In the genomic region with DNA sequence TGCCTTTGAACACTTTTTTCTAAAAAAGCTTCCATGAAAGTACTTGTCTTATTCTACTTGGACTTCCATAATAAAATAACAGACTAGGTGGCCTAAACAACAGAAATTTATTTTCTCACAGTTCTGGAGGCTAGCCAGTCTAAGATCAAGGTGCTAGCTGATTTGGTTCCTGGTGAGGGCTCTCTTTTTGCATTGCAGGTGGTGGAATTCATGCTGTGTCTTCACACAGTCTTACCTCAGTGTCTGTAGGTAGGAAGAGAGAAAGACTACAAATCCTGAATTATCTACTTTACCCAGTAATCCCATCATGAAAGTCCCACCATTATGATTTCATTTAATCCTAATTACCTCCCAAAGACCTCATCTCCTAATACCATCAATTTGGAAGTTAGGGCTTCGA, we compare ENCODE assay signal across 30 cellular contexts.
"Had no signal": no experiment of that assay in that cellular context is flagged by ENCODE, and none has a peak within 500 bp of the region (broad histone marks: within the 10 kb centered on the region; RNA-seq: fewer than 3 reads in every experiment).

No MANE protein-coding gene starts in this region.

- H3K27ac ChIP-seq: brain microvascular endothelial cell, coronary artery, esophagus muscularis mucosa, foreskin keratinocyte, gastrocnemius medialis, heart left ventricle had no signal

- H3K27ac Mint-ChIP-seq: activated CD4-positive, alpha-beta memory T cell treated with anti-CD3 and anti-CD28 coated beads, Interleukin-2, amount 10 ng/mL, durations not matched to agents 7 days and 5 days; activated CD4-positive, alpha-beta T cell treated with anti-CD3 and anti-CD28 coated beads, Interleukin-2, amount 10 ng/mL, durations not matched to agents 7 days and 5 days; activated naive CD8-positive, alpha-beta T cell; activated T-helper 17 cell treated with anti-CD3 and anti-CD28 coated beads, Interleukin-2, amount 50 U/mL, for 72 hours; dendritic cell treated with granulocyte-macrophage colony-stimulating factor and Interleukin-4, amounts not matched to agents 40 ng/mL and 50 ng/mL, for 4 days; effector memory CD8-positive, alpha-beta T cell had no signal

- H3K9me3 Mint-ChIP-seq: activated CD4-positive, alpha-beta T cell treated with anti-CD3 and anti-CD28 coated beads, Interleukin-2, amount 10 ng/mL, durations not matched to agents 7 days and 5 days; dendritic cell treated with granulocyte-macrophage colony-stimulating factor and Interleukin-4, amounts not matched to agents 40 ng/mL and 50 ng/mL, for 4 days had no signal

- H3K4me1 ChIP-seq: esophagus muscularis mucosa, gastrocnemius medialis, heart left ventricle had no signal

- H3K36me3 Mint-ChIP-seq: activated naive CD8-positive, alpha-beta T cell had no signal

- FAIRE-seq: astrocyte, bronchial epithelial cell had no signal

- H3K36me3 ChIP-seq: brain microvascular endothelial cell, esophagus muscularis mucosa, gastrocnemius medialis had no signal

- DNase-seq: activated CD4-positive, alpha-beta memory T cell treated with anti-CD3 and anti-CD28 coated beads, Interleukin-2, amount 10 ng/mL, durations not matched to agents 7 days and 5 days; activated CD4-positive, alpha-beta T cell treated with anti-CD3 and anti-CD28 coated beads for 1 hour; activated CD4-positive, alpha-beta T cell treated with anti-CD3 and anti-CD28 coated beads for 4 hours; activated CD4-positive, alpha-beta T cell treated with anti-CD3 and anti-CD28 coated beads, Interleukin-2, amount 10 ng/mL, durations not matched to agents 7 days and 5 days; activated CD4-positive, alpha-beta T cell treated with anti-CD3 and anti-CD28 coated beads, Interleukin-2, amount 50 U/mL, for 4 hours; activated CD8-positive, alpha-beta memory T cell treated with anti-CD3 and anti-CD28 coated beads, Interleukin-2, amount 50 U/mL, for 48 hours; activated effector memory CD4-positive, alpha-beta T cell treated with Interleukin-2 at 50 U/mL for 16 hours; activated gamma-delta T cell treated with Interleukin-2 at 50 U/mL for 16 hours; activated naive CD4-positive, alpha-beta T cell treated with anti-CD3 and anti-CD28 coated beads, Interleukin-2, amount 50 U/mL, for 16 hours; activated naive CD4-positive, alpha-beta T cell treated with Interleukin-2 at 50 U/mL for 16 hours; activated T-cell treated with anti-CD3 and anti-CD28 coated beads, Interleukin-2, amount 50 U/mL, for 4 hours; amniotic stem cell; anterior cingulate cortex; brain microvascular endothelial cell; effector CD4-positive, alpha-beta T cell; effector memory CD8-positive, alpha-beta T cell; erythroblast; foreskin keratinocyte; gastrocnemius medialis; glutamatergic neuron; heart left ventricle; T-helper 2 cell had no signal

- H3K4me3 Mint-ChIP-seq: activated CD4-positive, alpha-beta memory T cell treated with anti-CD3 and anti-CD28 coated beads, Interleukin-2, amount 10 ng/mL, durations not matched to agents 7 days and 5 days; activated CD4-positive, alpha-beta T cell treated with anti-CD3 and anti-CD28 coated beads, Interleukin-2, amount 10 ng/mL, durations not matched to agents 7 days and 5 days; activated naive CD8-positive, alpha-beta T cell; activated T-cell treated with anti-CD3 and anti-CD28 coated beads, Interleukin-2, amount 50 U/mL, for 4 hours; activated T-helper 17 cell treated with anti-CD3 and anti-CD28 coated beads, Interleukin-2, amount 50 U/mL, for 72 hours; central memory CD8-positive, alpha-beta T cell; dendritic cell treated with granulocyte-macrophage colony-stimulating factor and Interleukin-4, amounts not matched to agents 40 ng/mL and 50 ng/mL, for 4 days; effector memory CD8-positive, alpha-beta T cell had no signal

- H3K9me3 ChIP-seq: esophagus muscularis mucosa, gastrocnemius medialis, heart left ventricle had no signal

- H3K4me3 ChIP-seq: coronary artery, esophagus muscularis mucosa, gastrocnemius medialis, heart left ventricle had no signal

- H3K27me3 ChIP-seq: brain microvascular endothelial cell, esophagus muscularis mucosa, foreskin keratinocyte, gastrocnemius medialis, heart left ventricle had no signal

- ATAC-seq: activated T-cell treated with anti-CD3 and anti-CD28 coated beads, Interleukin-2, amount 50 U/mL, for 4 hours; activated T-helper 17 cell treated with anti-CD3 and anti-CD28 coated beads, Interleukin-2, amount 50 U/mL, for 72 hours; effector memory CD8-positive, alpha-beta T cell; foreskin keratinocyte; gastrocnemius medialis; heart left ventricle had no signal

- H3K27me3 Mint-ChIP-seq: activated CD4-positive, alpha-beta memory T cell treated with anti-CD3 and anti-CD28 coated beads, Interleukin-2, amount 10 ng/mL, durations not matched to agents 7 days and 5 days; activated CD4-positive, alpha-beta T cell treated with anti-CD3 and anti-CD28 coated beads, Interleukin-2, amount 10 ng/mL, durations not matched to agents 7 days and 5 days; activated naive CD8-positive, alpha-beta T cell; activated T-helper 17 cell treated with anti-CD3 and anti-CD28 coated beads, Interleukin-2, amount 50 U/mL, for 72 hours; central memory CD8-positive, alpha-beta T cell; dendritic cell treated with granulocyte-macrophage colony-stimulating factor and Interleukin-4, amounts not matched to agents 40 ng/mL and 50 ng/mL, for 4 days; effector memory CD8-positive, alpha-beta T cell had no signal

- H3K4me1 Mint-ChIP-seq: activated CD4-positive, alpha-beta memory T cell treated with anti-CD3 and anti-CD28 coated beads, Interleukin-2, amount 10 ng/mL, durations not matched to agents 7 days and 5 days; activated CD4-positive, alpha-beta T cell treated with anti-CD3 and anti-CD28 coated beads, Interleukin-2, amount 10 ng/mL, durations not matched to agents 7 days and 5 days; activated T-helper 17 cell treated with anti-CD3 and anti-CD28 coated beads, Interleukin-2, amount 50 U/mL, for 72 hours; central memory CD8-positive, alpha-beta T cell had no signal
